ENCODE assay signal across 2 cellular contexts in the genomic region with DNA sequence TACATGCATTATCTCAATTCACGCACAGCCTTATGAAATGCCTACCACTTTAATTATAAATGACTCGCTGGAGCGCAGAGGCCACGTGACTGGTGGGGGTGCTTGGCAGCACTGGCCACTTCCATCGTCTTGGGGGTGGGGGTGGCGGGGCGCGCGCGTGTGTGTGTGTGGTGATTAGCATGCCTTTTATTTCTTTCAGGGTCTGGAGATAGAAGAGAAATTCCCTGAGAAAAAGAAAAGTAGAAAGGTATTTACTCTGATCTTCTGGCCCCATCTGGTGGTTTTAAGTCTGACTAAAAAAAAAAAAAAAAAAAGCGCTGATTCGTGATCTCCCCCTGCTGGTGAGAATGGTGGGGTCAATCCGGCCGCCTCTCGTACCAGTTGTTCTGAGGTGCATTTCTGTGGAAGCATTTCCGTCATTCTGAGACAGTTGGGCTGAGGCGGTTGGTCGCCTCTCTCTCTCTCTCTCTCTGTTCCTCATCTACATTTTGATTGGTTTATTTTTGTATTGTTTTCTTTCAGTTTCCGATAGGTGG.
A peak's percentile ranks its signal among the peaks of the same experiment; 100 is the strongest.
TF ChIP-seq lines count a peak whose summit lies in the region.

A gene with protein sequence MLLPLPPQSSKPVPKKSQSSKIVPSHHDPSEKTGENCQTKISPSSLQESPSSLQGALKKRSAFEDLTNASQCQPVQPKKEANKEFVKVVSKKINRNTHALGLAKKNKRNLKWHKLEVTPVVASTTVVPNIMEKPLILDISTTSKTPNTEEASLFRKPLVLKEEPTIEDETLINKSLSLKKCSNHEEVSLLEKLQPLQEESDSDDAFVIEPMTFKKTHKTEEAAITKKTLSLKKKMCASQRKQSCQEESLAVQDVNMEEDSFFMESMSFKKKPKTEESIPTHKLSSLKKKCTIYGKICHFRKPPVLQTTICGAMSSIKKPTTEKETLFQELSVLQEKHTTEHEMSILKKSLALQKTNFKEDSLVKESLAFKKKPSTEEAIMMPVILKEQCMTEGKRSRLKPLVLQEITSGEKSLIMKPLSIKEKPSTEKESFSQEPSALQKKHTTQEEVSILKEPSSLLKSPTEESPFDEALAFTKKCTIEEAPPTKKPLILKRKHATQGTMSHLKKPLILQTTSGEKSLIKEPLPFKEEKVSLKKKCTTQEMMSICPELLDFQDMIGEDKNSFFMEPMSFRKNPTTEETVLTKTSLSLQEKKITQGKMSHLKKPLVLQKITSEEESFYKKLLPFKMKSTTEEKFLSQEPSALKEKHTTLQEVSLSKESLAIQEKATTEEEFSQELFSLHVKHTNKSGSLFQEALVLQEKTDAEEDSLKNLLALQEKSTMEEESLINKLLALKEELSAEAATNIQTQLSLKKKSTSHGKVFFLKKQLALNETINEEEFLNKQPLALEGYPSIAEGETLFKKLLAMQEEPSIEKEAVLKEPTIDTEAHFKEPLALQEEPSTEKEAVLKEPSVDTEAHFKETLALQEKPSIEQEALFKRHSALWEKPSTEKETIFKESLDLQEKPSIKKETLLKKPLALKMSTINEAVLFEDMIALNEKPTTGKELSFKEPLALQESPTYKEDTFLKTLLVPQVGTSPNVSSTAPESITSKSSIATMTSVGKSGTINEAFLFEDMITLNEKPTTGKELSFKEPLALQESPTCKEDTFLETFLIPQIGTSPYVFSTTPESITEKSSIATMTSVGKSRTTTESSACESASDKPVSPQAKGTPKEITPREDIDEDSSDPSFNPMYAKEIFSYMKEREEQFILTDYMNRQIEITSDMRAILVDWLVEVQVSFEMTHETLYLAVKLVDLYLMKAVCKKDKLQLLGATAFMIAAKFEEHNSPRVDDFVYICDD (N-terminal part only) (plus strand): TSS at position 402 of the 536 bp plus-strand sequence. CDS start 80,399 bp downstream, outside the sequence.

TF ChIP-seq in HEK293, 187 proteins besides CTCF, POLR2A, EP300 and RAD21 (continued from another document and continues in another):
- TF ChIP-seq, protein P1, sequence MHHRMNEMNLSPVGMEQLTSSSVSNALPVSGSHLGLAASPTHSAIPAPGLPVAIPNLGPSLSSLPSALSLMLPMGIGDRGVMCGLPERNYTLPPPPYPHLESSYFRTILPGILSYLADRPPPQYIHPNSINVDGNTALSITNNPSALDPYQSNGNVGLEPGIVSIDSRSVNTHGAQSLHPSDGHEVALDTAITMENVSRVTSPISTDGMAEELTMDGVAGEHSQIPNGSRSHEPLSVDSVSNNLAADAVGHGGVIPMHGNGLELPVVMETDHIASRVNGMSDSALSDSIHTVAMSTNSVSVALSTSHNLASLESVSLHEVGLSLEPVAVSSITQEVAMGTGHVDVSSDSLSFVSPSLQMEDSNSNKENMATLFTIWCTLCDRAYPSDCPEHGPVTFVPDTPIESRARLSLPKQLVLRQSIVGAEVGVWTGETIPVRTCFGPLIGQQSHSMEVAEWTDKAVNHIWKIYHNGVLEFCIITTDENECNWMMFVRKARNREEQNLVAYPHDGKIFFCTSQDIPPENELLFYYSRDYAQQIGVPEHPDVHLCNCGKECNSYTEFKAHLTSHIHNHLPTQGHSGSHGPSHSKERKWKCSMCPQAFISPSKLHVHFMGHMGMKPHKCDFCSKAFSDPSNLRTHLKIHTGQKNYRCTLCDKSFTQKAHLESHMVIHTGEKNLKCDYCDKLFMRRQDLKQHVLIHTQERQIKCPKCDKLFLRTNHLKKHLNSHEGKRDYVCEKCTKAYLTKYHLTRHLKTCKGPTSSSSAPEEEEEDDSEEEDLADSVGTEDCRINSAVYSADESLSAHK (tag by site-specific recombination; IDR thresholded peaks at IDR 0.05): no peak
- TF ChIP-seq ZNF146 (tag by site-specific recombination; IDR thresholded peaks at IDR 0.05): no peak
- no peak for TF ChIP-seq ZNF76 (tag by site-specific recombination; IDR thresholded peaks at IDR 0.05; ENCODE audit: borderline replicate concordance, low read depth)
- TF ChIP-seq ZBTB17 (tag by site-specific recombination; IDR thresholded peaks at IDR 0.05): peak; percentile 33; the same call in 1 of the 2 replicates
- no peak for TF ChIP-seq ZNF843 (tag by site-specific recombination; IDR thresholded peaks at IDR 0.05)
- no peak for TF ChIP-seq SCRT2 (tag by site-specific recombination; IDR thresholded peaks at IDR 0.05)
- TF ChIP-seq, protein P2, sequence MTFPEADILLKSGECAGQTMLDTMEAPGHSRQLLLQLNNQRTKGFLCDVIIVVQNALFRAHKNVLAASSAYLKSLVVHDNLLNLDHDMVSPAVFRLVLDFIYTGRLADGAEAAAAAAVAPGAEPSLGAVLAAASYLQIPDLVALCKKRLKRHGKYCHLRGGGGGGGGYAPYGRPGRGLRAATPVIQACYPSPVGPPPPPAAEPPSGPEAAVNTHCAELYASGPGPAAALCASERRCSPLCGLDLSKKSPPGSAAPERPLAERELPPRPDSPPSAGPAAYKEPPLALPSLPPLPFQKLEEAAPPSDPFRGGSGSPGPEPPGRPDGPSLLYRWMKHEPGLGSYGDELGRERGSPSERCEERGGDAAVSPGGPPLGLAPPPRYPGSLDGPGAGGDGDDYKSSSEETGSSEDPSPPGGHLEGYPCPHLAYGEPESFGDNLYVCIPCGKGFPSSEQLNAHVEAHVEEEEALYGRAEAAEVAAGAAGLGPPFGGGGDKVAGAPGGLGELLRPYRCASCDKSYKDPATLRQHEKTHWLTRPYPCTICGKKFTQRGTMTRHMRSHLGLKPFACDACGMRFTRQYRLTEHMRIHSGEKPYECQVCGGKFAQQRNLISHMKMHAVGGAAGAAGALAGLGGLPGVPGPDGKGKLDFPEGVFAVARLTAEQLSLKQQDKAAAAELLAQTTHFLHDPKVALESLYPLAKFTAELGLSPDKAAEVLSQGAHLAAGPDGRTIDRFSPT (tag by site-specific recombination; IDR thresholded peaks at IDR 0.05): no peak
- no peak for TF ChIP-seq ZNF777 (tag by site-specific recombination; IDR thresholded peaks at IDR 0.05; ENCODE audit: borderline replicate concordance)
- TF ChIP-seq, protein P3, sequence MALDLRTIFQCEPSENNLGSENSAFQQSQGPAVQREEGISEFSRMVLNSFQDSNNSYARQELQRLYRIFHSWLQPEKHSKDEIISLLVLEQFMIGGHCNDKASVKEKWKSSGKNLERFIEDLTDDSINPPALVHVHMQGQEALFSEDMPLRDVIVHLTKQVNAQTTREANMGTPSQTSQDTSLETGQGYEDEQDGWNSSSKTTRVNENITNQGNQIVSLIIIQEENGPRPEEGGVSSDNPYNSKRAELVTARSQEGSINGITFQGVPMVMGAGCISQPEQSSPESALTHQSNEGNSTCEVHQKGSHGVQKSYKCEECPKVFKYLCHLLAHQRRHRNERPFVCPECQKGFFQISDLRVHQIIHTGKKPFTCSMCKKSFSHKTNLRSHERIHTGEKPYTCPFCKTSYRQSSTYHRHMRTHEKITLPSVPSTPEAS (tag by site-specific recombination; IDR thresholded peaks at IDR 0.05): no peak
- TF ChIP-seq GFI1B (tag by site-specific recombination; IDR thresholded peaks at IDR 0.05): no peak
- TF ChIP-seq ZNF544 (tag by site-specific recombination; IDR thresholded peaks at IDR 0.05): no peak
- TF ChIP-seq ZNF324 (tag by site-specific recombination; IDR thresholded peaks at IDR 0.05): no peak
- TF ChIP-seq ZNF791 (tag by site-specific recombination; IDR thresholded peaks at IDR 0.05): no peak
- TF ChIP-seq ZNF529 (tag by site-specific recombination; IDR thresholded peaks at IDR 0.05; ENCODE audit: insufficient replicate concordance): no peak
- no peak for TF ChIP-seq ZSCAN30 (tag by site-specific recombination; IDR thresholded peaks at IDR 0.05)
- TF ChIP-seq, protein P4, sequence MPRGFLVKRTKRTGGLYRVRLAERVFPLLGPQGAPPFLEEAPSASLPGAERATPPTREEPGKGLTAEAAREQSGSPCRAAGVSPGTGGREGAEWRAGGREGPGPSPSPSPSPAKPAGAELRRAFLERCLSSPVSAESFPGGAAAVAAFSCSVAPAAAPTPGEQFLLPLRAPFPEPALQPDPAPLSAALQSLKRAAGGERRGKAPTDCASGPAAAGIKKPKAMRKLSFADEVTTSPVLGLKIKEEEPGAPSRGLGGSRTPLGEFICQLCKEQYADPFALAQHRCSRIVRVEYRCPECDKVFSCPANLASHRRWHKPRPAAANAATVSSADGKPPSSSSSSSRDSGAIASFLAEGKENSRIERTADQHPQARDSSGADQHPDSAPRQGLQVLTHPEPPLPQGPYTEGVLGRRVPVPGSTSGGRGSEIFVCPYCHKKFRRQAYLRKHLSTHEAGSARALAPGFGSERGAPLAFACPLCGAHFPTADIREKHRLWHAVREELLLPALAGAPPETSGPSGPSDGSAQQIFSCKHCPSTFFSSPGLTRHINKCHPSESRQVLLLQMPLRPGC (tag by site-specific recombination; IDR thresholded peaks at IDR 0.05): no peak
- TF ChIP-seq ZNF391 (tag by site-specific recombination; IDR thresholded peaks at IDR 0.05; ENCODE audit: borderline replicate concordance, low read depth): no peak

TF ChIP-seq in SK-N-SH, 30 proteins besides CTCF, POLR2A, EP300 and RAD21 (continued from another document):
- TF ChIP-seq, protein P5, sequence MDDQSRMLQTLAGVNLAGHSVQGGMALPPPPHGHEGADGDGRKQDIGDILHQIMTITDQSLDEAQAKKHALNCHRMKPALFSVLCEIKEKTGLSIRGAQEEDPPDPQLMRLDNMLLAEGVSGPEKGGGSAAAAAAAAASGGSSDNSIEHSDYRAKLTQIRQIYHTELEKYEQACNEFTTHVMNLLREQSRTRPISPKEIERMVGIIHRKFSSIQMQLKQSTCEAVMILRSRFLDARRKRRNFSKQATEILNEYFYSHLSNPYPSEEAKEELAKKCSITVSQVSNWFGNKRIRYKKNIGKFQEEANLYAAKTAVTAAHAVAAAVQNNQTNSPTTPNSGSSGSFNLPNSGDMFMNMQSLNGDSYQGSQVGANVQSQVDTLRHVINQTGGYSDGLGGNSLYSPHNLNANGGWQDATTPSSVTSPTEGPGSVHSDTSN (IDR thresholded peaks at IDR 0.05): no peak
- no peak for TF ChIP-seq YY1 (IDR thresholded peaks at IDR 0.05; ENCODE audit: low read depth)
- TF ChIP-seq, protein P6, sequence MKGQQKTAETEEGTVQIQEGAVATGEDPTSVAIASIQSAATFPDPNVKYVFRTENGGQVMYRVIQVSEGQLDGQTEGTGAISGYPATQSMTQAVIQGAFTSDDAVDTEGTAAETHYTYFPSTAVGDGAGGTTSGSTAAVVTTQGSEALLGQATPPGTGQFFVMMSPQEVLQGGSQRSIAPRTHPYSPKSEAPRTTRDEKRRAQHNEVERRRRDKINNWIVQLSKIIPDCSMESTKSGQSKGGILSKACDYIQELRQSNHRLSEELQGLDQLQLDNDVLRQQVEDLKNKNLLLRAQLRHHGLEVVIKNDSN (IDR thresholded peaks at IDR 0.05; ENCODE audit: borderline replicate concordance, low read depth): peak; percentile 91
